In genomic region chr10:110285501-110285900, GRCh38 we compare ENCODE assay signal across 19 cellular contexts. TPM values are rescaled to one million over a fixed set of nuclear protein-coding genes. Genes with fewer than 3 reads are reported as not detected.
A peak's percentile ranks its signal among the peaks of the same experiment; 100 is the strongest.
DNase-seq lines count a peak whose midpoint lies in the region; ATAC-seq lines count a peak whose summit lies in the region.
"Had no signal": no experiment of that assay in that cellular context is flagged by ENCODE, and none has a peak within 500 bp of the region (broad histone marks: within the 10 kb centered on the region; RNA-seq: fewer than 3 reads in every experiment).

No MANE protein-coding gene starts in this region.

- ATAC-seq in left ventricle myocardium superior (peak; percentile 17), right cardiac atrium (no peak)
- ATAC-seq: PC-3 had no signal

- DNase-seq in left ventricle myocardium superior (no peak), right cardiac atrium (no peak), NCI-H69 (lab: John Stamatoyannopoulos, UW) (peak; percentile 38), iPS-NIHi7 (ENCODE audit: extremely low spot score) (peak; percentile 15), COLO829 (ENCODE audit: low spot score) (no peak), KBM-7 (no peak), NCI-H2107 (lab: John Stamatoyannopoulos, UW) (no peak)
- DNase-seq: Calu3; CD4-positive, alpha-beta memory T cell; DMS79; HFFc6; NCI-H1930; NCI-H446; NCI-H774; PC-3; SIG-M5 had no signal

- no peak overlapping the region for H3K27ac ChIP-seq in right cardiac atrium (ENCODE audit: low read length)
- H3K27ac ChIP-seq: BLaER1, KMS-11, RWPE1 had no signal

- no peaks in the 10 kb centered on the region for H3K4me1 ChIP-seq in right cardiac atrium (ENCODE audit: control insufficient read depth, insufficient read depth, low read length)
- H3K4me1 ChIP-seq: BLaER1 had no signal

- in situ Hi-C loops in KBM-7 (cut with MboI; ENCODE audit: low pct_unique_long_range_greater_than_20kb, low sequenced_read_pairs) = loop anchor here (25.0 kb wide), 1 partner anchor 148 kb away; no protein-coding TSS in a partner anchor

- H3K4me3 ChIP-seq in right cardiac atrium (ENCODE audit: low read length) = no peak overlapping the region
- H3K4me3 ChIP-seq: BLaER1 had no signal

- WGBS in right cardiac atrium = 92% methylated on average over 2 of the region's 2 CpGs

- no peaks in the 10 kb centered on the region for H3K9me3 ChIP-seq in right cardiac atrium (ENCODE audit: control insufficient read depth, low read length)
- H3K9me3 ChIP-seq: BLaER1 had no signal

- no peaks in the 10 kb centered on the region for H3K27me3 ChIP-seq in right cardiac atrium (ENCODE audit: control insufficient read depth, insufficient read depth)
- H3K27me3 ChIP-seq: BLaER1 had no signal

- intact Hi-C loops in left ventricle myocardium superior (cut with micrococcal nuclease) (no loop called here), right cardiac atrium (cut with DNase I) (no loop called here)

RNA-seq across cellular contexts. Expression of gene SMNDC1, which starts 19.2 kb away (rescaled TPM):
- 24.0 TPM for total RNA-seq in left ventricle myocardium superior
- 10 to 100 TPM; 21.9 to 24.3 (median 22.8) TPM for total RNA-seq in right cardiac atrium
- 10.1 TPM for polyA plus RNA-seq in right cardiac atrium

Comparison
In these comparisons a context has a peak if more than half of its experiments do, and no peak if none do; other contexts are left out.
1. DNase-seq: peak in NCI-H69 (single experiment) and iPS-NIHi7 (single experiment); none in left ventricle myocardium superior (single experiment), right cardiac atrium (0 of 3), COLO829 (single experiment), KBM-7 (single experiment) and NCI-H2107 (single experiment).